16 cellular contexts compared by ENCODE assay signal in the genomic region with DNA sequence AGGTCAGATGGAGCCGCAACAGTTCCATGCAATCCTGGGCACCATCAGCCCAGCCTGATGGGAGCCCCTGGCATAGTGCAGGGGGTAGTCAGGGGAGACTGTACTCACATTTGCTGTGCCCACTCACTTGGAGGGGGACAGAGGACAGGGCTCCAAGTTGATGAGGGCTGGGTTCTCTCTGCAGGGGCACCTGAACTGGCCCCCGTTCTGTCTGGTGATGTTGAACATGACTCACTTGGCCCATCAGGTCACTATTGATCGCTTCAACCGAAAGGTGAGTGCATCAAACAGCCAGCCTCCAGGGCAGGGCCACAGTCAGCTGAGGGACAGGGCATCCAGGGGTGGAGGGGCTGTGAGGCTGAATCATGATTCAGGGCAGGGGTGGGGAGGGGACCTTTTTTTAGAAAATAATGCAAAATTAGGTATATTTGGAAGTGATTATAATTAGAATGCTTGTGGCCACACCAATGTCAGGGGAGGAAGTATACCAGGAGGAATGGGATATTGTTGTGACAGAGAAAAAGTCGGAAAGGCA.
DNase-seq lines count a peak whose midpoint lies in the region; ATAC-seq and TF ChIP-seq lines count a peak whose summit lies in the region.
"Had no signal": no experiment of that assay in that cellular context is flagged by ENCODE, and none has a peak within 500 bp of the region (broad histone marks: within the 10 kb centered on the region; RNA-seq: fewer than 3 reads in every experiment).

No MANE protein-coding gene starts in this region.

- intact Hi-C loops in activated CD4-positive, alpha-beta memory T cell treated with anti-CD3 and anti-CD28 coated beads for 36 hours (cut with micrococcal nuclease), result no loop called here
- intact Hi-C loops in cardiac septum (cut with DNase I), result no loop called here
- intact Hi-C loops in left ventricle myocardium superior (cut with micrococcal nuclease), result no loop called here

- H3K4me1 ChIP-seq in GM23338 (ENCODE audit: insufficient read depth), result no peaks in the 10 kb centered on the region

- no peaks in the 10 kb centered on the region for H3K79me2 ChIP-seq in GM23338 (replicated peaks; ENCODE audit: insufficient read depth)

- H3K9me3 Mint-ChIP-seq in activated CD4-positive, alpha-beta memory T cell treated with anti-CD3 and anti-CD28 coated beads for 36 hours, result no peaks in the 10 kb centered on the region
- H3K9me3 Mint-ChIP-seq in activated CD4-positive, alpha-beta memory T cell treated with anti-CD3 and anti-CD28 coated beads, Interleukin-2, amount 10 ng/mL, durations not matched to agents 7 days and 5 days, result no peaks in the 10 kb centered on the region
- H3K9me3 Mint-ChIP-seq in chondrocyte (ENCODE audit: low read depth) (no peaks in the 10 kb centered on the region), GM23338 (no peaks in the 10 kb centered on the region)
- H3K9me3 Mint-ChIP-seq: CD8-positive, alpha-beta T cell had no signal

- H3K36me3 ChIP-seq in GM23338 (ENCODE audit: insufficient read depth), result no peaks in the 10 kb centered on the region

- peak; percentile 5 for DNase-seq in activated CD4-positive, alpha-beta memory T cell treated with anti-CD3 and anti-CD28 coated beads for 36 hours
- DNase-seq in activated CD4-positive, alpha-beta memory T cell treated with anti-CD3 and anti-CD28 coated beads, Interleukin-2, amount 10 ng/mL, durations not matched to agents 7 days and 5 days, result no peak
- DNase-seq in cardiac septum (ENCODE audit: low spot score) (peak; percentile 49), left ventricle myocardium superior (no peak), chondrocyte (ENCODE audit: low spot score) (peak; percentile 58), GM23338 (ENCODE audit: low spot score) (no peak)
- peak; percentile 7 for DNase-seq in stimulated activated CD8-positive, alpha-beta memory T cell treated with anti-CD3 and anti-CD28 coated beads, Interleukin-4, amount 100 ng/mL, for 48 hours
- DNase-seq: ACHN; CD8-positive, alpha-beta T cell; COR-L47; DND-41; GDM1 had no signal

- CTCF ChIA-PET in activated CD4-positive, alpha-beta memory T cell treated with anti-CD3 and anti-CD28 coated beads for 36 hours (lab: Charles Lee), result no interaction called here
- CTCF ChIA-PET in activated CD4-positive, alpha-beta memory T cell treated with anti-CD3 and anti-CD28 coated beads, Interleukin-2, amount 10 ng/mL, durations not matched to agents 7 days and 5 days (lab: Charles Lee), result no interaction called here

- no peak overlapping the region for H3K27ac ChIP-seq in GM23338 (ENCODE audit: low read depth)
- H3K27ac ChIP-seq: HL-60 had no signal

- no peaks in the 10 kb centered on the region for H3K36me3 Mint-ChIP-seq in activated CD4-positive, alpha-beta memory T cell treated with anti-CD3 and anti-CD28 coated beads for 36 hours
- H3K36me3 Mint-ChIP-seq in activated CD4-positive, alpha-beta memory T cell treated with anti-CD3 and anti-CD28 coated beads, Interleukin-2, amount 10 ng/mL, durations not matched to agents 7 days and 5 days (ENCODE audit: low read depth), result no peaks in the 10 kb centered on the region
- H3K36me3 Mint-ChIP-seq in chondrocyte (ENCODE audit: low read depth) (no peaks in the 10 kb centered on the region), GM23338 (ENCODE audit: low read depth) (no peaks in the 10 kb centered on the region)
- H3K36me3 Mint-ChIP-seq: CD14-positive monocyte; CD8-positive, alpha-beta T cell had no signal

- H3K4me1 Mint-ChIP-seq in activated CD4-positive, alpha-beta memory T cell treated with anti-CD3 and anti-CD28 coated beads for 36 hours (ENCODE audit: low read depth), result no peaks in the 10 kb centered on the region
- H3K4me1 Mint-ChIP-seq in activated CD4-positive, alpha-beta memory T cell treated with anti-CD3 and anti-CD28 coated beads, Interleukin-2, amount 10 ng/mL, durations not matched to agents 7 days and 5 days, result no peaks in the 10 kb centered on the region
- H3K4me1 Mint-ChIP-seq in chondrocyte (ENCODE audit: low read depth) (no peaks in the 10 kb centered on the region), GM23338 (peaks cover 4% of the 10 kb centered on the region; the same call in 1 of the 3 replicates)
- H3K4me1 Mint-ChIP-seq: B cell, CD14-positive monocyte had no signal

- H4K20me1 ChIP-seq in GM23338 (replicated peaks; ENCODE audit: insufficient read depth), result no peaks in the 10 kb centered on the region

- no peak for TF ChIP-seq CTCF in chondrocyte (IDR thresholded peaks at IDR 0.05)
- no peak for TF ChIP-seq CTCF in GM23338 (conservative IDR thresholded peaks at IDR 0.05; ENCODE audit: low read depth in 2 of 2)

- H3K27me3 Mint-ChIP-seq in activated CD4-positive, alpha-beta memory T cell treated with anti-CD3 and anti-CD28 coated beads for 36 hours, result peaks cover 7% of the 10 kb centered on the region
- peaks cover 12% of the 10 kb centered on the region for H3K27me3 Mint-ChIP-seq in activated CD4-positive, alpha-beta memory T cell treated with anti-CD3 and anti-CD28 coated beads, Interleukin-2, amount 10 ng/mL, durations not matched to agents 7 days and 5 days
- H3K27me3 Mint-ChIP-seq in chondrocyte (ENCODE audit: low read depth) (peaks cover 29% of the 10 kb centered on the region), GM23338 (ENCODE audit: insufficient read depth, low read depth, poor library complexity) (peaks cover 6% of the 10 kb centered on the region)

- no peak overlapping the region for H2AFZ ChIP-seq in GM23338

- H3K9me2 ChIP-seq in GM23338 (ENCODE audit: insufficient read depth), result no peaks in the 10 kb centered on the region

- H3K27me3 ChIP-seq in GM23338 (ENCODE audit: insufficient read depth), result no peaks in the 10 kb centered on the region

- H3F3A ChIP-seq in GM23338 (replicated peaks; ENCODE audit: low read depth), result no peaks in the 10 kb centered on the region

- POLR2A ChIA-PET in activated CD4-positive, alpha-beta memory T cell treated with anti-CD3 and anti-CD28 coated beads for 36 hours (lab: Charles Lee), result no interaction called here
- POLR2A ChIA-PET in activated CD4-positive, alpha-beta memory T cell treated with anti-CD3 and anti-CD28 coated beads, Interleukin-2, amount 10 ng/mL, durations not matched to agents 7 days and 5 days (lab: Charles Lee), result no interaction called here

- ATAC-seq in left ventricle myocardium superior (no peak), GM18867 (IDR thresholded peaks at IDR 0.05; ENCODE audit: unreplicated experiment) (no peak), GM23338 (no peak)
- ATAC-seq: CD8-positive, alpha-beta T cell had no signal

- H3K4me3 ChIP-seq in GM23338, result no peak overlapping the region

- H3K27ac Mint-ChIP-seq in activated CD4-positive, alpha-beta memory T cell treated with anti-CD3 and anti-CD28 coated beads for 36 hours, result no peak overlapping the region
- no peak overlapping the region for H3K27ac Mint-ChIP-seq in activated CD4-positive, alpha-beta memory T cell treated with anti-CD3 and anti-CD28 coated beads, Interleukin-2, amount 10 ng/mL, durations not matched to agents 7 days and 5 days
- H3K27ac Mint-ChIP-seq in chondrocyte (ENCODE audit: unreplicated experiment), result no peak overlapping the region
- H3K27ac Mint-ChIP-seq in GM23338, result no peak overlapping the region
- H3K27ac Mint-ChIP-seq: B cell; CD8-positive, alpha-beta T cell had no signal

- H3K4me2 ChIP-seq in GM23338, result no peak overlapping the region

- no peak overlapping the region for H3K4me3 Mint-ChIP-seq in activated CD4-positive, alpha-beta memory T cell treated with anti-CD3 and anti-CD28 coated beads for 36 hours
- no peak overlapping the region for H3K4me3 Mint-ChIP-seq in activated CD4-positive, alpha-beta memory T cell treated with anti-CD3 and anti-CD28 coated beads, Interleukin-2, amount 10 ng/mL, durations not matched to agents 7 days and 5 days
- H3K4me3 Mint-ChIP-seq in chondrocyte (ENCODE audit: unreplicated experiment), result no peak overlapping the region
- no peak overlapping the region for H3K4me3 Mint-ChIP-seq in GM23338
- H3K4me3 Mint-ChIP-seq: B cell; CD14-positive monocyte; CD8-positive, alpha-beta T cell had no signal

TF ChIP-seq in GM23338, 12 proteins besides CTCF, POLR2A, EP300 and RAD21:
- TF ChIP-seq CREB1 (CRISPR knock-in tag; IDR thresholded peaks at IDR 0.05; ENCODE audit: low read depth), result no peak
- TF ChIP-seq EZH2phosphoT487 (IDR thresholded peaks at IDR 0.05; ENCODE audit: unreplicated experiment), result no peak
- TF ChIP-seq JUNB (IDR thresholded peaks at IDR 0.05; ENCODE audit: unreplicated experiment), result no peak
- TF ChIP-seq NANOG (IDR thresholded peaks at IDR 0.05; ENCODE audit: borderline replicate concordance), result no peak
- TF ChIP-seq, protein P1, sequence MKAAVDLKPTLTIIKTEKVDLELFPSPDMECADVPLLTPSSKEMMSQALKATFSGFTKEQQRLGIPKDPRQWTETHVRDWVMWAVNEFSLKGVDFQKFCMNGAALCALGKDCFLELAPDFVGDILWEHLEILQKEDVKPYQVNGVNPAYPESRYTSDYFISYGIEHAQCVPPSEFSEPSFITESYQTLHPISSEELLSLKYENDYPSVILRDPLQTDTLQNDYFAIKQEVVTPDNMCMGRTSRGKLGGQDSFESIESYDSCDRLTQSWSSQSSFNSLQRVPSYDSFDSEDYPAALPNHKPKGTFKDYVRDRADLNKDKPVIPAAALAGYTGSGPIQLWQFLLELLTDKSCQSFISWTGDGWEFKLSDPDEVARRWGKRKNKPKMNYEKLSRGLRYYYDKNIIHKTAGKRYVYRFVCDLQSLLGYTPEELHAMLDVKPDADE (IDR thresholded peaks at IDR 0.05), result no peak
- no peak for TF ChIP-seq STAT1 (IDR thresholded peaks at IDR 0.05; ENCODE audit: unreplicated experiment)
- no peak for TF ChIP-seq EZH2 (IDR thresholded peaks at IDR 0.05; ENCODE audit: low read depth, unreplicated experiment)

Comparison
In these comparisons a context has a peak if more than half of its experiments do, and no peak if none do; other contexts are left out.
1. DNase-seq: peak in activated CD4-positive, alpha-beta memory T cell treated with anti-CD3 and anti-CD28 coated beads for 36 hours (single experiment), cardiac septum (single experiment), chondrocyte (single experiment) and stimulated activated CD8-positive, alpha-beta memory T cell treated with anti-CD3 and anti-CD28 coated beads, Interleukin-4, amount 100 ng/mL, for 48 hours (single experiment); none in activated CD4-positive, alpha-beta memory T cell treated with anti-CD3 and anti-CD28 coated beads, Interleukin-2, amount 10 ng/mL, durations not matched to agents 7 days and 5 days (single experiment), left ventricle myocardium superior (single experiment) and GM23338 (single experiment).